ENCODE assay signal across 18 cellular contexts in genomic region chr4:177579649-177580048, GRCh38.
DNase-seq lines count a peak whose midpoint lies in the region; ATAC-seq, FAIRE-seq and TF ChIP-seq lines count a peak whose summit lies in the region.
"Had no signal": no experiment of that assay in that cellular context is flagged by ENCODE, and none has a peak within 500 bp of the region (broad histone marks: within the 10 kb centered on the region; RNA-seq: fewer than 3 reads in every experiment).

No MANE protein-coding gene starts in this region.

- H3K4me2 ChIP-seq in KMS-11, result no peak overlapping the region
- H3K4me2 ChIP-seq in GM12878 (ENCODE audit: control insufficient read depth, insufficient read depth), result no peak overlapping the region

- peak; percentile 48 for TF ChIP-seq CTCF in C4-2B (conservative IDR thresholded peaks at IDR 0.05)
- peak; percentile 28; the same call in 1 of the 2 replicates for TF ChIP-seq CTCF in KMS-11 (conservative IDR thresholded peaks at IDR 0.05; ENCODE audit: low read depth, low read length)
- no peak; a peak in 1 of 6 replicates for TF ChIP-seq CTCF in GM12878 (IDR thresholded peaks at IDR 0.05 in 2 of 3, conservative IDR thresholded peaks at IDR 0.05 in 1 of 3; ENCODE audit: control insufficient read depth in 2 of 3, extremely low read depth in 1 of 3, insufficient read depth in 1 of 3, low read depth in 3 of 3, low read length in 3 of 3)

- TF ChIP-seq RAD21 in GM12878 (IDR thresholded peaks at IDR 0.05; ENCODE audit: insufficient read depth, low read depth, low read length), result peak; percentile 36; the same call in 1 of the 2 replicates

- FAIRE-seq in GM12878 (lab: Jason Lieb, UNC), result peak; percentile 27
- no peak for FAIRE-seq in GM12892 (lab: Jason Lieb, UNC)

- H3K4me1 ChIP-seq in KMS-11 (ENCODE audit: low read depth, poor library complexity, severe bottlenecking) (no peaks in the 10 kb centered on the region), GM12878 (ENCODE audit: control insufficient read depth, insufficient read depth, low read length) (no peaks in the 10 kb centered on the region)
- H3K4me1 ChIP-seq: suprapubic skin had no signal

- CTCF ChIA-PET in GM12878 (lab: Yijun Ruan, JAX), result interaction anchor here (0.6 to 1.2 kb wide), 3 partner anchors 10 to 696 kb away, joined by 3 to 4 read pairs (median 3); no protein-coding TSS in a partner anchor

- intact Hi-C loops in GM12878 (cut with micrococcal nuclease; ENCODE audit: unreplicated experiment), result no loop called here

- SMC1A ChIA-PET in GM12878 (lab: Charles Lee; ENCODE audit: uncharacterized antibody, unreplicated experiment), result no interaction called here

- H3K9me3 ChIP-seq in GM12878 (replicated peaks; ENCODE audit: control insufficient read depth, insufficient read depth, low read length), result no peaks in the 10 kb centered on the region
- H3K9me3 ChIP-seq: suprapubic skin had no signal

- no peak overlapping the region for H3K27ac ChIP-seq in C4-2B
- H3K27ac ChIP-seq in KMS-11, result no peak overlapping the region
- H3K27ac ChIP-seq in GM12878 (ENCODE audit: control insufficient read depth, insufficient read depth), result no peak overlapping the region
- H3K27ac ChIP-seq: GM23248, suprapubic skin had no signal

- H3K4me3 ChIP-seq in KMS-11 (IDR thresholded peaks at IDR 0.05; ENCODE audit: insufficient read depth, low read depth, low read length), result no peak overlapping the region
- H3K4me3 ChIP-seq in GM12878, result no peak overlapping the region
- H3K4me3 ChIP-seq: GM23248, suprapubic skin had no signal

- no TSS peak for BruUV-seq in GM12878 (replicated peaks; lab: Mats Ljungman, UMichigan)

- in situ Hi-C loops in GM12878 (cut with MboI), result no loop called here

- H2AFZ ChIP-seq in KMS-11 (ENCODE audit: low read depth), result no peak overlapping the region
- H2AFZ ChIP-seq in GM12878 (ENCODE audit: control insufficient read depth, low read depth, low read length), result no peak overlapping the region
- H2AFZ ChIP-seq: GM23248 had no signal

- H3K27me3 ChIP-seq in KMS-11 (ENCODE audit: insufficient read depth, low read depth) (no peaks in the 10 kb centered on the region), GM12878 (replicated peaks in 1 of 2; ENCODE audit: control insufficient read depth in 2 of 2, insufficient read depth in 2 of 2, low read length in 1 of 2) (no peaks in the 10 kb centered on the region; a peak in 1 of 4 replicates)
- H3K27me3 ChIP-seq: suprapubic skin had no signal

- ATAC-seq in GM12878, result no peak
- ATAC-seq in HG02623 (IDR thresholded peaks at IDR 0.05; ENCODE audit: unreplicated experiment), result no peak
- ATAC-seq in HG02610 (IDR thresholded peaks at IDR 0.05; ENCODE audit: unreplicated experiment), result no peak
- ATAC-seq: activated CD4-positive, CD25-positive, alpha-beta regulatory T cell treated with anti-CD3 and anti-CD28 coated beads, Interleukin-2, amount 50 U/mL, for 24 hours; activated CD8-positive, alpha-beta memory T cell treated with anti-CD3 and anti-CD28 coated beads, Interleukin-2, amount 10 ng/mL, durations not matched to agents 7 days and 5 days; naive thymus-derived CD4-positive, alpha-beta T cell had no signal

- H3K36me3 ChIP-seq in KMS-11 (ENCODE audit: insufficient read depth), result no peaks in the 10 kb centered on the region
- no peaks in the 10 kb centered on the region for H3K36me3 ChIP-seq in GM12878 (ENCODE audit: control insufficient read depth in 2 of 2, insufficient read depth in 2 of 2, low read length in 1 of 2)
- H3K36me3 ChIP-seq: suprapubic skin had no signal

- no peaks in the 10 kb centered on the region for H3K79me2 ChIP-seq in KMS-11 (ENCODE audit: insufficient read depth, low read depth)
- no peaks in the 10 kb centered on the region for H3K79me2 ChIP-seq in GM12878 (ENCODE audit: control insufficient read depth, insufficient read depth, low read length)

- POLR2A ChIA-PET in GM12878 (lab: Charles Lee), result no interaction called here

- DNase-seq in GM12878 (ENCODE audit: low read depth, low spot score) (no peak), inferior parietal cortex (ENCODE audit: extremely low spot score) (peak; percentile 35), GM12892 (ENCODE audit: insufficient read length) (no peak)
- DNase-seq in activated CD8-positive, alpha-beta memory T cell treated with anti-CD3 and anti-CD28 coated beads for 24 hours, result no peak
- DNase-seq: activated CD8-positive, alpha-beta memory T cell treated with anti-CD3 and anti-CD28 coated beads, Interleukin-2, amount 10 ng/mL, durations not matched to agents 7 days and 5 days; activated effector memory CD4-positive, alpha-beta T cell treated with Interleukin-2 at 50 U/mL for 16 hours; amniotic stem cell; cortex of kidney; GM23248; naive thymus-derived CD4-positive, alpha-beta T cell; NCI-H526; T-helper 1 cell had no signal

- H4K20me1 ChIP-seq in KMS-11 (ENCODE audit: insufficient read depth) (no peaks in the 10 kb centered on the region), GM12878 (ENCODE audit: control insufficient read depth, insufficient read depth) (no peaks in the 10 kb centered on the region)

- TF ChIP-seq POLR2A in GM12878 (IDR thresholded peaks at IDR 0.05; ENCODE audit: low read depth, low read length), result no peak
- no peak for TF ChIP-seq POLR2A in GM12892 (IDR thresholded peaks at IDR 0.05; ENCODE audit: low read depth, low read length)

- RAD21 ChIA-PET in GM12878 (lab: Charles Lee; ENCODE audit: unreplicated experiment), result no interaction called here

- TF ChIP-seq EP300 in GM12878 (IDR thresholded peaks at IDR 0.05; ENCODE audit: borderline replicate concordance in 1 of 2, control insufficient read depth in 1 of 2, low read depth in 2 of 2, low read length in 2 of 2), result no peak

- 0% methylated on average over 1 of the region's 1 CpG for WGBS in GM12878 (ENCODE audit: insufficient coverage, insufficient replicate concordance, low lambda C conversion rate, missing lambda C conversion rate)

- H3K9ac ChIP-seq in KMS-11, result no peak overlapping the region
- no peak overlapping the region for H3K9ac ChIP-seq in GM12878 (ENCODE audit: control insufficient read depth, insufficient read depth, low read length)
- H3K9ac ChIP-seq: GM23248 had no signal

TF ChIP-seq in GM12878, 131 proteins besides CTCF, POLR2A, EP300 and RAD21:
- TF ChIP-seq PAX5 (IDR thresholded peaks at IDR 0.05; ENCODE audit: borderline replicate concordance, low read depth, low read length), result no peak
- no peak for TF ChIP-seq BCL11A (IDR thresholded peaks at IDR 0.05; ENCODE audit: low read depth, low read length)
- TF ChIP-seq LARP7 (IDR thresholded peaks at IDR 0.05), result no peak
- TF ChIP-seq RBBP5 (conservative IDR thresholded peaks at IDR 0.05), result no peak
- TF ChIP-seq RELA (IDR thresholded peaks at IDR 0.05; ENCODE audit: borderline replicate concordance, partially characterized antibody), result no peak
- no peak for TF ChIP-seq SMAD1 (IDR thresholded peaks at IDR 0.05; ENCODE audit: low read depth, partially characterized antibody)
- no peak for TF ChIP-seq ASH2L (IDR thresholded peaks at IDR 0.05; ENCODE audit: borderline replicate concordance, low read depth)
- TF ChIP-seq RUNX3 (IDR thresholded peaks at IDR 0.05; ENCODE audit: low read length), result no peak
- TF ChIP-seq ZNF384 (IDR thresholded peaks at IDR 0.05; ENCODE audit: borderline replicate concordance, low read depth, low read length), result no peak
- no peak for TF ChIP-seq SUPT20H (IDR thresholded peaks at IDR 0.05; ENCODE audit: borderline replicate concordance, control insufficient read depth, low read depth, low read length)
- TF ChIP-seq JUNB (IDR thresholded peaks at IDR 0.05), result no peak
- TF ChIP-seq ZNF274 (IDR thresholded peaks at IDR 0.05; ENCODE audit: insufficient read depth, insufficient read length), result no peak
- no peak for TF ChIP-seq FOS (IDR thresholded peaks at IDR 0.05; ENCODE audit: borderline replicate concordance, extremely low read depth, insufficient read length)
- no peak for TF ChIP-seq CREM (IDR thresholded peaks at IDR 0.05; ENCODE audit: low read depth)
- no peak for TF ChIP-seq NFXL1 (IDR thresholded peaks at IDR 0.05; ENCODE audit: borderline replicate concordance)
- no peak for TF ChIP-seq SKIL (IDR thresholded peaks at IDR 0.05; ENCODE audit: low read depth, poor library complexity, severe bottlenecking)
TF ChIP-seq in GM12878: peak in this region for 0.

Comparison
In these comparisons a context has a peak if more than half of its experiments do, and no peak if none do; other contexts are left out.
1. CTCF ChIP-seq: peak in C4-2B (single experiment) and KMS-11 (single experiment); none in GM12878 (0 of 3).